Comparison of ENCODE assay signal across 1 cellular context in genomic region chr11:6567371-6567745, GRCh38.
TF ChIP-seq lines count a peak whose summit lies in the region.

No MANE protein-coding gene starts in this region.

TF ChIP-seq in GM23338, 12 proteins besides CTCF, POLR2A, EP300 and RAD21:
- TF ChIP-seq ZNF331 (CRISPR knock-in tag; IDR thresholded peaks at IDR 0.05; ENCODE audit: low read depth), result no peak
- no peak for TF ChIP-seq CREB1 (CRISPR knock-in tag; IDR thresholded peaks at IDR 0.05; ENCODE audit: low read depth)
- TF ChIP-seq POLR2AphosphoS5 (IDR thresholded peaks at IDR 0.05; ENCODE audit: low read depth), result no peak
- TF ChIP-seq JUNB (IDR thresholded peaks at IDR 0.05; ENCODE audit: unreplicated experiment), result no peak
- no peak for TF ChIP-seq NANOG (IDR thresholded peaks at IDR 0.05; ENCODE audit: borderline replicate concordance)
- TF ChIP-seq, protein P1, sequence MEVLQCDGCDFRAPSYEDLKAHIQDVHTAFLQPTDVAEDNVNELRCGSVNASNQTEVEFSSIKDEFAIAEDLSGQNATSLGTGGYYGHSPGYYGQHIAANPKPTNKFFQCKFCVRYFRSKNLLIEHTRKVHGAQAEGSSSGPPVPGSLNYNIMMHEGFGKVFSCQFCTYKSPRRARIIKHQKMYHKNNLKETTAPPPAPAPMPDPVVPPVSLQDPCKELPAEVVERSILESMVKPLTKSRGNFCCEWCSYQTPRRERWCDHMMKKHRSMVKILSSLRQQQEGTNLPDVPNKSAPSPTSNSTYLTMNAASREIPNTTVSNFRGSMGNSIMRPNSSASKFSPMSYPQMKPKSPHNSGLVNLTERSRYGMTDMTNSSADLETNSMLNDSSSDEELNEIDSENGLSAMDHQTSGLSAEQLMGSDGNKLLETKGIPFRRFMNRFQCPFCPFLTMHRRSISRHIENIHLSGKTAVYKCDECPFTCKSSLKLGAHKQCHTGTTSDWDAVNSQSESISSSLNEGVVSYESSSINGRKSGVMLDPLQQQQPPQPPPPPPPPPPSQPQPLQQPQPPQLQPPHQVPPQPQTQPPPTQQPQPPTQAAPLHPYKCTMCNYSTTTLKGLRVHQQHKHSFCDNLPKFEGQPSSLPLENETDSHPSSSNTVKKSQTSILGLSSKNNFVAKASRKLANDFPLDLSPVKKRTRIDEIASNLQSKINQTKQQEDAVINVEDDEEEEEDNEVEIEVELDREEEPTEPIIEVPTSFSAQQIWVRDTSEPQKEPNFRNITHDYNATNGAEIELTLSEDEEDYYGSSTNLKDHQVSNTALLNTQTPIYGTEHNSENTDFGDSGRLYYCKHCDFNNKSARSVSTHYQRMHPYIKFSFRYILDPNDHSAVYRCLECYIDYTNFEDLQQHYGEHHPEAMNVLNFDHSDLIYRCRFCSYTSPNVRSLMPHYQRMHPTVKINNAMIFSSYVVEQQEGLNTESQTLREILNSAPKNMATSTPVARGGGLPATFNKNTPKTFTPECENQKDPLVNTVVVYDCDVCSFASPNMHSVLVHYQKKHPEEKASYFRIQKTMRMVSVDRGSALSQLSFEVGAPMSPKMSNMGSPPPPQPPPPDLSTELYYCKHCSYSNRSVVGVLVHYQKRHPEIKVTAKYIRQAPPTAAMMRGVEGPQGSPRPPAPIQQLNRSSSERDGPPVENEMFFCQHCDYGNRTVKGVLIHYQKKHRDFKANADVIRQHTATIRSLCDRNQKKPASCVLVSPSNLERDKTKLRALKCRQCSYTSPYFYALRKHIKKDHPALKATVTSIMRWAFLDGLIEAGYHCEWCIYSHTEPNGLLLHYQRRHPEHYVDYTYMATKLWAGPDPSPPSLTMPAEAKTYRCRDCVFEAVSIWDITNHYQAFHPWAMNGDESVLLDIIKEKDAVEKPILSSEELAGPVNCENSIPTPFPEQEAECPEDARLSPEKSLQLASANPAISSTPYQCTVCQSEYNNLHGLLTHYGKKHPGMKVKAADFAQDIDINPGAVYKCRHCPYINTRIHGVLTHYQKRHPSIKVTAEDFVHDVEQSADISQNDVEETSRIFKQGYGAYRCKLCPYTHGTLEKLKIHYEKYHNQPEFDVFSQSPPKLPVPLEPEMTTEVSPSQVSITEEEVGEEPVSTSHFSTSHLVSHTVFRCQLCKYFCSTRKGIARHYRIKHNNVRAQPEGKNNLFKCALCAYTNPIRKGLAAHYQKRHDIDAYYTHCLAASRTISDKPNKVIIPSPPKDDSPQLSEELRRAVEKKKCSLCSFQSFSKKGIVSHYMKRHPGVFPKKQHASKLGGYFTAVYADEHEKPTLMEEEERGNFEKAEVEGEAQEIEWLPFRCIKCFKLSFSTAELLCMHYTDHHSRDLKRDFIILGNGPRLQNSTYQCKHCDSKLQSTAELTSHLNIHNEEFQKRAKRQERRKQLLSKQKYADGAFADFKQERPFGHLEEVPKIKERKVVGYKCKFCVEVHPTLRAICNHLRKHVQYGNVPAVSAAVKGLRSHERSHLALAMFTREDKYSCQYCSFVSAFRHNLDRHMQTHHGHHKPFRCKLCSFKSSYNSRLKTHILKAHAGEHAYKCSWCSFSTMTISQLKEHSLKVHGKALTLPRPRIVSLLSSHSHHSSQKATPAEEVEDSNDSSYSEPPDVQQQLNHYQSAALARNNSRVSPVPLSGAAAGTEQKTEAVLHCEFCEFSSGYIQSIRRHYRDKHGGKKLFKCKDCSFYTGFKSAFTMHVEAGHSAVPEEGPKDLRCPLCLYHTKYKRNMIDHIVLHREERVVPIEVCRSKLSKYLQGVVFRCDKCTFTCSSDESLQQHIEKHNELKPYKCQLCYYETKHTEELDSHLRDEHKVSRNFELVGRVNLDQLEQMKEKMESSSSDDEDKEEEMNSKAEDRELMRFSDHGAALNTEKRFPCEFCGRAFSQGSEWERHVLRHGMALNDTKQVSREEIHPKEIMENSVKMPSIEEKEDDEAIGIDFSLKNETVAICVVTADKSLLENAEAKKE (CRISPR knock-in tag; IDR thresholded peaks at IDR 0.05), result no peak
- no peak for TF ChIP-seq ETS1 (IDR thresholded peaks at IDR 0.05)
